In the genomic region with DNA sequence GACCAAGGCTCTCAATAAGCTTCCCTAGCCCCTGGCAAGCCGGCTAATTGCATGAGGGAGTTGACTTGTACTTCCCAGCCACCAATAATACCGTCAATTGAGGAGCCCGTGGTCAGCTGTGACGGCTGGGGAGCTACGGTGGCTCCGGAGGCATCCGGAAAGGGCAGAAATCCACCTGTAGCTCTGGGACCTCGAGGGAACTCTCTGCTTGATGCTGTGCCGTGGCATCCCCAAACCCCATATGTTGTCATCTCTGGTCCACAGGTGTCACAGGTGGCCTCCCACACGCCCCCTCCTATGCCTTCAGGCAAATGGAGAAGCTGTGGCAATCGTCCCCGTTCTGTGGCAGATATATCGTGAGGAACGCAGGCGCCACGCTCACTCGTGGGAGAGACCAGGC, we compare ENCODE assay signal across 1 cellular context.
TF ChIP-seq lines count a peak whose summit lies in the region.

No MANE protein-coding gene starts in this region.

TF ChIP-seq in HepG2, 621 proteins besides CTCF, POLR2A, EP300 and RAD21:
- TF ChIP-seq DZIP1 (CRISPR knock-in tag; IDR thresholded peaks at IDR 0.05) (no peak), EED (CRISPR knock-in tag; IDR thresholded peaks at IDR 0.05) (0 out of 2 replicates have a peak, but pooled peaks have one; percentile 24)
